ENCODE assay signal across 9 cellular contexts in genomic region chr12:4107436-4107878, GRCh38.
DNase-seq lines count a peak whose midpoint lies in the region; ATAC-seq and TF ChIP-seq lines count a peak whose summit lies in the region.
"Had no signal": no experiment of that assay in that cellular context is flagged by ENCODE, and none has a peak within 500 bp of the region (broad histone marks: within the 10 kb centered on the region; RNA-seq: fewer than 3 reads in every experiment).

No MANE protein-coding gene starts in this region.

- ATAC-seq in CD4-positive, alpha-beta T cell (ENCODE audit: poor library complexity) = peak; percentile 99
- ATAC-seq in GM19328 (IDR thresholded peaks at IDR 0.05; ENCODE audit: unreplicated experiment) (peak; percentile 82), HG03280 (IDR thresholded peaks at IDR 0.05; ENCODE audit: unreplicated experiment) (peak; percentile 83)

- H3K4me3 ChIP-seq in cardiac muscle cell = no peak overlapping the region
- H3K4me3 ChIP-seq: SJSA1 had no signal

- H3K27ac ChIP-seq in CD4-positive, alpha-beta T cell (ENCODE audit: low read depth, low read length) = no peak overlapping the region
- no peak overlapping the region for H3K27ac ChIP-seq in cardiac muscle cell
- H3K27ac ChIP-seq: SJSA1 had no signal

- H3K27me3 Mint-ChIP-seq in CD4-positive, alpha-beta T cell = no peaks in the 10 kb centered on the region

- intact Hi-C loops in CD4-positive, alpha-beta T cell (cut with DNase I, micrococcal nuclease) = loop anchor here (1.0 to 5.0 kb wide), 3 partner anchors 35 to 220 kb away; no protein-coding TSS in a partner anchor

- H3K4me1 ChIP-seq in cardiac muscle cell (ENCODE audit: low read depth) = no peaks in the 10 kb centered on the region
- H3K4me1 ChIP-seq: SJSA1 had no signal

- no peaks in the 10 kb centered on the region for H3K36me3 ChIP-seq in cardiac muscle cell
- H3K36me3 ChIP-seq: SJSA1 had no signal

- peak; percentile 81 for TF ChIP-seq CTCF in CD4-positive, alpha-beta T cell (IDR thresholded peaks at IDR 0.05)
- TF ChIP-seq CTCF in cardiac muscle cell (IDR thresholded peaks at IDR 0.05; ENCODE audit: low read depth, low read length) = peak; percentile 67

- H3K4me3 Mint-ChIP-seq in CD4-positive, alpha-beta T cell = no peak overlapping the region

- H3K9me3 Mint-ChIP-seq in CD4-positive, alpha-beta T cell = no peaks in the 10 kb centered on the region

- CTCF ChIA-PET in CD4-positive, alpha-beta T cell (lab: Charles Lee) = interaction anchor here (0.6 to 2.0 kb wide), 18 partner anchors 10 to 700 kb away, joined by 3 to 14 read pairs (median 3); partner anchors contain the start of gene CCND2

- POLR2A ChIA-PET in CD4-positive, alpha-beta T cell (lab: Charles Lee) = interaction anchor here (1.0 to 3.6 kb wide), 7 partner anchors 9 to 169 kb away, joined by 3 to 24 read pairs (median 7); partner anchors contain the start of gene CCND2

- DNase-seq in CD4-positive, alpha-beta T cell = peak; percentile 30 to 63 (median 51)
- DNase-seq in RKO (ENCODE audit: low spot score) = peak; percentile 68
- peak; percentile 56 for DNase-seq in activated effector memory CD4-positive, alpha-beta T cell treated with Interleukin-2 at 50 U/mL for 16 hours
- peak; percentile 47 to 61 for DNase-seq in cardiac muscle cell (ENCODE audit: low read depth in 1 of 2, low spot score in 1 of 2)
- DNase-seq in stimulated activated CD4-positive, alpha-beta T cell treated with anti-CD3 and anti-CD28 coated beads, Interleukin-12 subunit alpha, Interleukin-12 subunit beta, amount 100 ng/mL, for 48 hours (ENCODE audit: low read depth in 2 of 3, low spot score in 1 of 3) = peak; percentile 54 to 84 (median 58)
- no peak for DNase-seq in NCI-H1105 (lab: John Stamatoyannopoulos, UW)

- H3K4me1 Mint-ChIP-seq in CD4-positive, alpha-beta T cell (ENCODE audit: low read depth) = peaks cover 12% of the 10 kb centered on the region

- H3K27ac Mint-ChIP-seq in CD4-positive, alpha-beta T cell = peak overlapping the region; percentile 71

- H3K9me3 ChIP-seq in CD4-positive, alpha-beta T cell (ENCODE audit: control insufficient read depth, low read length) = no peaks in the 10 kb centered on the region
- H3K9me3 ChIP-seq in cardiac muscle cell (ENCODE audit: low read depth) = no peaks in the 10 kb centered on the region

- no peaks in the 10 kb centered on the region for H3K36me3 Mint-ChIP-seq in CD4-positive, alpha-beta T cell (ENCODE audit: low read depth)

- no peaks in the 10 kb centered on the region for H3K27me3 ChIP-seq in CD4-positive, alpha-beta T cell (ENCODE audit: control insufficient read depth, insufficient read depth, low read length)
- no peaks in the 10 kb centered on the region for H3K27me3 ChIP-seq in cardiac muscle cell
- H3K27me3 ChIP-seq: SJSA1 had no signal
